In the genomic region with DNA sequence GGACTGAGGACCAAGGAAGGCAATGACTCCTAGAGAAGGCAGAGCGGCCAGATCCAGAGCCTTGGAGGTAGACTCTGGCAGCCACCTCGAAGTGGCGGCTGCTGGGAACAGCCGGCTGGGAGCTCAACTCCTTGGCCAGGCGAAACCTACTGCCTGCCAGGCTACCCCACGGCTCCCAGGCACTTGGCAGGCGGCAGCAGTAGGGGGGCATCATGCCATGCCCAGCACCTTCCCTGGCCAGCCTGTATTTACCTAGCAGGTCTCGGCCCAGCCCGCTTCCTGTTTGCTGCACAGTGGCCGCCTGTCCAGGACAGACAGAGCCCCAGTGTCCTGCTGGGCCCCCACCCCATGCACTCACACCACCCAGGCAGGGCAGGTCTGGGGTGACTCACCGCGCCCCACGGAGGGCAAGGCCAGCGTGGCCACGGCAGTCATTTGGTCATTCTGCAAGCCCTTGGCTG, we compare ENCODE assay signal across 1 cellular context.
TF ChIP-seq lines count a peak whose summit lies in the region.

No MANE protein-coding gene starts in this region.

TF ChIP-seq in HepG2, 621 proteins besides CTCF, POLR2A, EP300 and RAD21 (continued from another document and continues in another):
- TF ChIP-seq, protein P1, sequence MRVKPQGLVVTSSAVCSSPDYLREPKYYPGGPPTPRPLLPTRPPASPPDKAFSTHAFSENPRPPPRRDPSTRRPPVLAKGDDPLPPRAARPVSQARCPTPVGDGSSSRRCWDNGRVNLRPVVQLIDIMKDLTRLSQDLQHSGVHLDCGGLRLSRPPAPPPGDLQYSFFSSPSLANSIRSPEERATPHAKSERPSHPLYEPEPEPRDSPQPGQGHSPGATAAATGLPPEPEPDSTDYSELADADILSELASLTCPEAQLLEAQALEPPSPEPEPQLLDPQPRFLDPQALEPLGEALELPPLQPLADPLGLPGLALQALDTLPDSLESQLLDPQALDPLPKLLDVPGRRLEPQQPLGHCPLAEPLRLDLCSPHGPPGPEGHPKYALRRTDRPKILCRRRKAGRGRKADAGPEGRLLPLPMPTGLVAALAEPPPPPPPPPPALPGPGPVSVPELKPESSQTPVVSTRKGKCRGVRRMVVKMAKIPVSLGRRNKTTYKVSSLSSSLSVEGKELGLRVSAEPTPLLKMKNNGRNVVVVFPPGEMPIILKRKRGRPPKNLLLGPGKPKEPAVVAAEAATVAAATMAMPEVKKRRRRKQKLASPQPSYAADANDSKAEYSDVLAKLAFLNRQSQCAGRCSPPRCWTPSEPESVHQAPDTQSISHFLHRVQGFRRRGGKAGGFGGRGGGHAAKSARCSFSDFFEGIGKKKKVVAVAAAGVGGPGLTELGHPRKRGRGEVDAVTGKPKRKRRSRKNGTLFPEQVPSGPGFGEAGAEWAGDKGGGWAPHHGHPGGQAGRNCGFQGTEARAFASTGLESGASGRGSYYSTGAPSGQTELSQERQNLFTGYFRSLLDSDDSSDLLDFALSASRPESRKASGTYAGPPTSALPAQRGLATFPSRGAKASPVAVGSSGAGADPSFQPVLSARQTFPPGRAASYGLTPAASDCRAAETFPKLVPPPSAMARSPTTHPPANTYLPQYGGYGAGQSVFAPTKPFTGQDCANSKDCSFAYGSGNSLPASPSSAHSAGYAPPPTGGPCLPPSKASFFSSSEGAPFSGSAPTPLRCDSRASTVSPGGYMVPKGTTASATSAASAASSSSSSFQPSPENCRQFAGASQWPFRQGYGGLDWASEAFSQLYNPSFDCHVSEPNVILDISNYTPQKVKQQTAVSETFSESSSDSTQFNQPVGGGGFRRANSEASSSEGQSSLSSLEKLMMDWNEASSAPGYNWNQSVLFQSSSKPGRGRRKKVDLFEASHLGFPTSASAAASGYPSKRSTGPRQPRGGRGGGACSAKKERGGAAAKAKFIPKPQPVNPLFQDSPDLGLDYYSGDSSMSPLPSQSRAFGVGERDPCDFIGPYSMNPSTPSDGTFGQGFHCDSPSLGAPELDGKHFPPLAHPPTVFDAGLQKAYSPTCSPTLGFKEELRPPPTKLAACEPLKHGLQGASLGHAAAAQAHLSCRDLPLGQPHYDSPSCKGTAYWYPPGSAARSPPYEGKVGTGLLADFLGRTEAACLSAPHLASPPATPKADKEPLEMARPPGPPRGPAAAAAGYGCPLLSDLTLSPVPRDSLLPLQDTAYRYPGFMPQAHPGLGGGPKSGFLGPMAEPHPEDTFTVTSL (CRISPR knock-in tag; IDR thresholded peaks at IDR 0.05; ENCODE audit: borderline replicate concordance), result peak; percentile 59; the same call in 1 of the 2 replicates
- TF ChIP-seq, protein P2, sequence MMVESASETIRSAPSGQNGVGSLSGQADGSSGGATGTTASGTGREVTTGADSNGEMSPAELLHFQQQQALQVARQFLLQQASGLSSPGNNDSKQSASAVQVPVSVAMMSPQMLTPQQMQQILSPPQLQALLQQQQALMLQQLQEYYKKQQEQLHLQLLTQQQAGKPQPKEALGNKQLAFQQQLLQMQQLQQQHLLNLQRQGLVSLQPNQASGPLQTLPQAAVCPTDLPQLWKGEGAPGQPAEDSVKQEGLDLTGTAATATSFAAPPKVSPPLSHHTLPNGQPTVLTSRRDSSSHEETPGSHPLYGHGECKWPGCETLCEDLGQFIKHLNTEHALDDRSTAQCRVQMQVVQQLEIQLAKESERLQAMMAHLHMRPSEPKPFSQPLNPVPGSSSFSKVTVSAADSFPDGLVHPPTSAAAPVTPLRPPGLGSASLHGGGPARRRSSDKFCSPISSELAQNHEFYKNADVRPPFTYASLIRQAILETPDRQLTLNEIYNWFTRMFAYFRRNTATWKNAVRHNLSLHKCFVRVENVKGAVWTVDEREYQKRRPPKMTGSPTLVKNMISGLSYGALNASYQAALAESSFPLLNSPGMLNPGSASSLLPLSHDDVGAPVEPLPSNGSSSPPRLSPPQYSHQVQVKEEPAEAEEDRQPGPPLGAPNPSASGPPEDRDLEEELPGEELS (CRISPR knock-in tag; IDR thresholded peaks at IDR 0.05), result peak; percentile 64
- TF ChIP-seq SRSF1 (optimal IDR thresholded peaks at IDR 0.05; ENCODE audit: low read depth, low read length), result peak; percentile 98
- TF ChIP-seq MYC (CRISPR knock-in tag; IDR thresholded peaks at IDR 0.05; ENCODE audit: borderline replicate concordance), result peak; percentile 65; the same call in 1 of the 2 replicates
- TF ChIP-seq GATAD2A (CRISPR knock-in tag; IDR thresholded peaks at IDR 0.05), result peak; percentile 84
- no peak for TF ChIP-seq ZNF33A (CRISPR knock-in tag; IDR thresholded peaks at IDR 0.05; ENCODE audit: borderline replicate concordance)
- TF ChIP-seq, protein P3, sequence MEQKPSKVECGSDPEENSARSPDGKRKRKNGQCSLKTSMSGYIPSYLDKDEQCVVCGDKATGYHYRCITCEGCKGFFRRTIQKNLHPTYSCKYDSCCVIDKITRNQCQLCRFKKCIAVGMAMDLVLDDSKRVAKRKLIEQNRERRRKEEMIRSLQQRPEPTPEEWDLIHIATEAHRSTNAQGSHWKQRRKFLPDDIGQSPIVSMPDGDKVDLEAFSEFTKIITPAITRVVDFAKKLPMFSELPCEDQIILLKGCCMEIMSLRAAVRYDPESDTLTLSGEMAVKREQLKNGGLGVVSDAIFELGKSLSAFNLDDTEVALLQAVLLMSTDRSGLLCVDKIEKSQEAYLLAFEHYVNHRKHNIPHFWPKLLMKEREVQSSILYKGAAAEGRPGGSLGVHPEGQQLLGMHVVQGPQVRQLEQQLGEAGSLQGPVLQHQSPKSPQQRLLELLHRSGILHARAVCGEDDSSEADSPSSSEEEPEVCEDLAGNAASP (CRISPR knock-in tag; IDR thresholded peaks at IDR 0.05; ENCODE audit: borderline replicate concordance), result peak; percentile 25; the same call in 1 of the 2 replicates
- peak; percentile 80 for TF ChIP-seq JUND (CRISPR knock-in tag; IDR thresholded peaks at IDR 0.05)
- TF ChIP-seq KDM5B (CRISPR knock-in tag; IDR thresholded peaks at IDR 0.05; ENCODE audit: borderline replicate concordance), result peak; percentile 37; the same call in 1 of the 2 replicates
- TF ChIP-seq, protein P4, sequence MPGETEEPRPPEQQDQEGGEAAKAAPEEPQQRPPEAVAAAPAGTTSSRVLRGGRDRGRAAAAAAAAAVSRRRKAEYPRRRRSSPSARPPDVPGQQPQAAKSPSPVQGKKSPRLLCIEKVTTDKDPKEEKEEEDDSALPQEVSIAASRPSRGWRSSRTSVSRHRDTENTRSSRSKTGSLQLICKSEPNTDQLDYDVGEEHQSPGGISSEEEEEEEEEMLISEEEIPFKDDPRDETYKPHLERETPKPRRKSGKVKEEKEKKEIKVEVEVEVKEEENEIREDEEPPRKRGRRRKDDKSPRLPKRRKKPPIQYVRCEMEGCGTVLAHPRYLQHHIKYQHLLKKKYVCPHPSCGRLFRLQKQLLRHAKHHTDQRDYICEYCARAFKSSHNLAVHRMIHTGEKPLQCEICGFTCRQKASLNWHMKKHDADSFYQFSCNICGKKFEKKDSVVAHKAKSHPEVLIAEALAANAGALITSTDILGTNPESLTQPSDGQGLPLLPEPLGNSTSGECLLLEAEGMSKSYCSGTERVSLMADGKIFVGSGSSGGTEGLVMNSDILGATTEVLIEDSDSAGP (CRISPR knock-in tag; IDR thresholded peaks at IDR 0.05; ENCODE audit: borderline replicate concordance), result peak; percentile 65; the same call in 1 of the 2 replicates
- TF ChIP-seq, protein P5, sequence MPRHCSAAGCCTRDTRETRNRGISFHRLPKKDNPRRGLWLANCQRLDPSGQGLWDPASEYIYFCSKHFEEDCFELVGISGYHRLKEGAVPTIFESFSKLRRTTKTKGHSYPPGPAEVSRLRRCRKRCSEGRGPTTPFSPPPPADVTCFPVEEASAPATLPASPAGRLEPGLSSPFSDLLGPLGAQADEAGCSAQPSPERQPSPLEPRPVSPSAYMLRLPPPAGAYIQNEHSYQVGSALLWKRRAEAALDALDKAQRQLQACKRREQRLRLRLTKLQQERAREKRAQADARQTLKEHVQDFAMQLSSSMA (CRISPR knock-in tag; IDR thresholded peaks at IDR 0.05), result 0 out of 2 replicates have a peak, but pooled peaks have one; percentile 38
- TF ChIP-seq AKAP8 (CRISPR knock-in tag; IDR thresholded peaks at IDR 0.05), result no peak
- TF ChIP-seq ELF3 (CRISPR knock-in tag; IDR thresholded peaks at IDR 0.05), result peak; percentile 77
- TF ChIP-seq ZNF335 (CRISPR knock-in tag; IDR thresholded peaks at IDR 0.05), result no peak
- TF ChIP-seq ZNF589 (CRISPR knock-in tag; conservative IDR thresholded peaks at IDR 0.05), result no peak
- TF ChIP-seq ZNF12 (CRISPR knock-in tag; IDR thresholded peaks at IDR 0.05), result no peak
- TF ChIP-seq, protein P6, sequence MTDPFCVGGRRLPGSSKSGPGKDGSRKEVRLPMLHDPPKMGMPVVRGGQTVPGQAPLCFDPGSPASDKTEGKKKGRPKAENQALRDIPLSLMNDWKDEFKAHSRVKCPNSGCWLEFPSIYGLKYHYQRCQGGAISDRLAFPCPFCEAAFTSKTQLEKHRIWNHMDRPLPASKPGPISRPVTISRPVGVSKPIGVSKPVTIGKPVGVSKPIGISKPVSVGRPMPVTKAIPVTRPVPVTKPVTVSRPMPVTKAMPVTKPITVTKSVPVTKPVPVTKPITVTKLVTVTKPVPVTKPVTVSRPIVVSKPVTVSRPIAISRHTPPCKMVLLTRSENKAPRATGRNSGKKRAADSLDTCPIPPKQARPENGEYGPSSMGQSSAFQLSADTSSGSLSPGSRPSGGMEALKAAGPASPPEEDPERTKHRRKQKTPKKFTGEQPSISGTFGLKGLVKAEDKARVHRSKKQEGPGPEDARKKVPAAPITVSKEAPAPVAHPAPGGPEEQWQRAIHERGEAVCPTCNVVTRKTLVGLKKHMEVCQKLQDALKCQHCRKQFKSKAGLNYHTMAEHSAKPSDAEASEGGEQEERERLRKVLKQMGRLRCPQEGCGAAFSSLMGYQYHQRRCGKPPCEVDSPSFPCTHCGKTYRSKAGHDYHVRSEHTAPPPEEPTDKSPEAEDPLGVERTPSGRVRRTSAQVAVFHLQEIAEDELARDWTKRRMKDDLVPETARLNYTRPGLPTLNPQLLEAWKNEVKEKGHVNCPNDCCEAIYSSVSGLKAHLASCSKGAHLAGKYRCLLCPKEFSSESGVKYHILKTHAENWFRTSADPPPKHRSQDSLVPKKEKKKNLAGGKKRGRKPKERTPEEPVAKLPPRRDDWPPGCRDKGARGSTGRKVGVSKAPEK (CRISPR knock-in tag; IDR thresholded peaks at IDR 0.05; ENCODE audit: borderline replicate concordance), result no peak
- peak; percentile 31; the same call in 1 of the 2 replicates for TF ChIP-seq ZNF3 (CRISPR knock-in tag; IDR thresholded peaks at IDR 0.05)
- TF ChIP-seq FOXA3 (CRISPR knock-in tag; IDR thresholded peaks at IDR 0.05), result peak; percentile 80
- peak; percentile 41; the same call in 1 of the 2 replicates for TF ChIP-seq TAF1 (CRISPR knock-in tag; IDR thresholded peaks at IDR 0.05)
- TF ChIP-seq, protein P7, sequence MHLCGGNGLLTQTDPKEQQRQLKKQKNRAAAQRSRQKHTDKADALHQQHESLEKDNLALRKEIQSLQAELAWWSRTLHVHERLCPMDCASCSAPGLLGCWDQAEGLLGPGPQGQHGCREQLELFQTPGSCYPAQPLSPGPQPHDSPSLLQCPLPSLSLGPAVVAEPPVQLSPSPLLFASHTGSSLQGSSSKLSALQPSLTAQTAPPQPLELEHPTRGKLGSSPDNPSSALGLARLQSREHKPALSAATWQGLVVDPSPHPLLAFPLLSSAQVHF (CRISPR knock-in tag; IDR thresholded peaks at IDR 0.05), result no peak
- peak; percentile 28; the same call in 1 of the 2 replicates for TF ChIP-seq ZMYM3 (CRISPR knock-in tag; IDR thresholded peaks at IDR 0.05)
- TF ChIP-seq ZFX (CRISPR knock-in tag; IDR thresholded peaks at IDR 0.05; ENCODE audit: low read depth), result peak; percentile 57
- TF ChIP-seq HNRNPUL1 (IDR thresholded peaks at IDR 0.05; ENCODE audit: low read depth, low read length), result no peak
- no peak for TF ChIP-seq TOE1 (CRISPR knock-in tag; IDR thresholded peaks at IDR 0.05)
- TF ChIP-seq ZBTB20 (CRISPR knock-in tag; IDR thresholded peaks at IDR 0.05; ENCODE audit: borderline replicate concordance, low read depth), result no peak
- no peak for TF ChIP-seq ZNF598 (CRISPR knock-in tag; IDR thresholded peaks at IDR 0.05; ENCODE audit: borderline replicate concordance)
- peak; percentile 35; the same call in 1 of the 2 replicates for TF ChIP-seq SP4 (CRISPR knock-in tag; IDR thresholded peaks at IDR 0.05)
- TF ChIP-seq, protein P8, sequence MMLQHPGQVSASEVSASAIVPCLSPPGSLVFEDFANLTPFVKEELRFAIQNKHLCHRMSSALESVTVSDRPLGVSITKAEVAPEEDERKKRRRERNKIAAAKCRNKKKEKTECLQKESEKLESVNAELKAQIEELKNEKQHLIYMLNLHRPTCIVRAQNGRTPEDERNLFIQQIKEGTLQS (CRISPR knock-in tag; IDR thresholded peaks at IDR 0.05), result peak; percentile 81
- TF ChIP-seq, protein P9, sequence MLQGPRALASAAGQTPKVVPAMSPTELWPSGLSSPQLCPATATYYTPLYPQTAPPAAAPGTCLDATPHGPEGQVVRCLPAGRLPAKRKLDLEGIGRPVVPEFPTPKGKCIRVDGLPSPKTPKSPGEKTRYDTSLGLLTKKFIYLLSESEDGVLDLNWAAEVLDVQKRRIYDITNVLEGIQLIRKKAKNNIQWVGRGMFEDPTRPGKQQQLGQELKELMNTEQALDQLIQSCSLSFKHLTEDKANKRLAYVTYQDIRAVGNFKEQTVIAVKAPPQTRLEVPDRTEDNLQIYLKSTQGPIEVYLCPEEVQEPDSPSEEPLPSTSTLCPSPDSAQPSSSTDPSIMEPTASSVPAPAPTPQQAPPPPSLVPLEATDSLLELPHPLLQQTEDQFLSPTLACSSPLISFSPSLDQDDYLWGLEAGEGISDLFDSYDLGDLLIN (CRISPR knock-in tag; IDR thresholded peaks at IDR 0.05; ENCODE audit: borderline replicate concordance), result 0 out of 2 replicates have a peak, but pooled peaks have one; percentile 30
- 0 out of 2 replicates have a peak, but pooled peaks have one; percentile 35 for TF ChIP-seq ZNF331 (CRISPR knock-in tag; IDR thresholded peaks at IDR 0.05)
- no peak for TF ChIP-seq ZNF780A (CRISPR knock-in tag; IDR thresholded peaks at IDR 0.05)
- TF ChIP-seq ZBTB7B (CRISPR knock-in tag; IDR thresholded peaks at IDR 0.05), result 0 out of 2 replicates have a peak, but pooled peaks have one; percentile 22
- TF ChIP-seq ZSCAN25 (CRISPR knock-in tag; IDR thresholded peaks at IDR 0.05), result 0 out of 2 replicates have a peak, but pooled peaks have one; percentile 35
- TF ChIP-seq LCORL (IDR thresholded peaks at IDR 0.05), result no peak
- peak; percentile 73 for TF ChIP-seq LCORL (CRISPR knock-in tag; IDR thresholded peaks at IDR 0.05)
- TF ChIP-seq, protein P10, sequence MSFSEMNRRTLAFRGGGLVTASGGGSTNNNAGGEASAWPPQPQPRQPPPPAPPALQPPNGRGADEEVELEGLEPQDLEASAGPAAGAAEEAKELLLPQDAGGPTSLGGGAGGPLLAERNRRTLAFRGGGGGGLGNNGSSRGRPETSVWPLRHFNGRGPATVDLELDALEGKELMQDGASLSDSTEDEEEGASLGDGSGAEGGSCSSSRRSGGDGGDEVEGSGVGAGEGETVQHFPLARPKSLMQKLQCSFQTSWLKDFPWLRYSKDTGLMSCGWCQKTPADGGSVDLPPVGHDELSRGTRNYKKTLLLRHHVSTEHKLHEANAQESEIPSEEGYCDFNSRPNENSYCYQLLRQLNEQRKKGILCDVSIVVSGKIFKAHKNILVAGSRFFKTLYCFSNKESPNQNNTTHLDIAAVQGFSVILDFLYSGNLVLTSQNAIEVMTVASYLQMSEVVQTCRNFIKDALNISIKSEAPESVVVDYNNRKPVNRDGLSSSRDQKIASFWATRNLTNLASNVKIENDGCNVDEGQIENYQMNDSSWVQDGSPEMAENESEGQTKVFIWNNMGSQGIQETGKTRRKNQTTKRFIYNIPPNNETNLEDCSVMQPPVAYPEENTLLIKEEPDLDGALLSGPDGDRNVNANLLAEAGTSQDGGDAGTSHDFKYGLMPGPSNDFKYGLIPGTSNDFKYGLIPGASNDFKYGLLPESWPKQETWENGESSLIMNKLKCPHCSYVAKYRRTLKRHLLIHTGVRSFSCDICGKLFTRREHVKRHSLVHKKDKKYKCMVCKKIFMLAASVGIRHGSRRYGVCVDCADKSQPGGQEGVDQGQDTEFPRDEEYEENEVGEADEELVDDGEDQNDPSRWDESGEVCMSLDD (CRISPR knock-in tag; IDR thresholded peaks at IDR 0.05; ENCODE audit: borderline replicate concordance), result peak; percentile 81; the same call in 1 of the 2 replicates
